Comparison of ENCODE assay signal across 10 cellular contexts in the genomic region with DNA sequence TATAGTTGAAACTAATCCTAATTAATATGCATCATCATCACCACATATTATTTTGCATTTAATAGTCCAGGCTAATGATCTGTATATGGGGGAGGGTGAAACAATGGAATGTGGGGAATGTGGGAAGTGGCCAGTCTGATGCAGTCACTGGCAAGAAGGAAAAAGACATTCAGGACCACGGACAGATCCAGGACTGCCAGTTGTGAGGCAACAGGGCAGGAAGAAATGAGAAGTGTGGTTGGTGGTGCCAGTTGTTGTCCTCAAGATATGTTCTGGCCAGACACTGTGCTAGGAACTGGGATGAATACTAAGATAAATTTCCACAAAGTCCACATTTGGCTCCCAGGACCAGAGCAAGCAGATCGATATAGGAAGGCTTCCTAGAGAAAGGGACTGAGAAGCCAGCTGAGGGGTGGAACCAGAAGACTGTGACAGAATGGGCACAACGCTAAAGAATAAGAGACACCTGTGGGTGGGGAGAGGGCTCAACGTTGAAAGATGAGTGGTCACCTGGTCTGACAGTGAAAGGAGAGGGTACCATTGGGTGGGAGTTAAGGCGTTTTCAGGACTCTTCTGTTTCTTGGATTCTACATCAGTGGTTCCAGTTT. TPM values are rescaled to one million over a fixed set of nuclear protein-coding genes. Genes with fewer than 3 reads are reported as not detected.
DNase-seq lines count a peak whose midpoint lies in the region; ATAC-seq, FAIRE-seq and TF ChIP-seq lines count a peak whose summit lies in the region.
"Had no signal": no experiment of that assay in that cellular context is flagged by ENCODE, and none has a peak within 500 bp of the region (broad histone marks: within the 10 kb centered on the region; RNA-seq: fewer than 3 reads in every experiment).

No MANE protein-coding gene starts in this region.

- FAIRE-seq in HepG2 (lab: Jason Lieb, UNC), result peak; percentile 40
- FAIRE-seq: GM18507 had no signal

- H3K4me3 ChIP-seq in DND-41 (ENCODE audit: low read depth in 1 of 2, low read length in 2 of 2) (no peak overlapping the region), HepG2 (replicated peaks in 1 of 3; ENCODE audit: insufficient read depth in 1 of 3, low read depth in 2 of 3, low read length in 3 of 3) (no peak overlapping the region)

- no peak overlapping the region for H3K4me3 Mint-ChIP-seq in activated T-helper 17 cell treated with anti-CD3 and anti-CD28 coated beads, Interleukin-2, amount 50 U/mL, for 72 hours

- TF ChIP-seq POLR2A in HepG2 (IDR thresholded peaks at IDR 0.05; ENCODE audit: insufficient read depth in 1 of 2, low read depth in 2 of 2, low read length in 2 of 2), result no peak

- peaks cover 12% of the 10 kb centered on the region; the same call in 1 of the 2 replicates for H4K20me1 ChIP-seq in DND-41 (ENCODE audit: insufficient read depth, low read length)
- H4K20me1 ChIP-seq in HepG2 (ENCODE audit: insufficient read depth, low read length), result no peaks in the 10 kb centered on the region

- H3K27ac Mint-ChIP-seq in activated T-helper 17 cell treated with anti-CD3 and anti-CD28 coated beads, Interleukin-2, amount 50 U/mL, for 72 hours, result no peak overlapping the region
- H3K27ac Mint-ChIP-seq: activated naive CD4-positive, alpha-beta T cell treated with anti-CD3 and anti-CD28 coated beads, Interleukin-2, amount 50 U/mL, for 72 hours had no signal

- ATAC-seq in DND-41 (ENCODE audit: insufficient read depth, low read depth), result peak; percentile 64; the same call in 1 of the 3 replicates
- peak; percentile 48; the same call in 2 of the 3 replicates for ATAC-seq in HepG2
- ATAC-seq in esophagus mucosa, result no peak
- no peak for ATAC-seq in HG03565 (IDR thresholded peaks at IDR 0.05; ENCODE audit: unreplicated experiment)
- no peak for ATAC-seq in activated T-helper 17 cell treated with anti-CD3 and anti-CD28 coated beads, Interleukin-2, amount 50 U/mL, for 72 hours (replicated peaks)
- ATAC-seq: activated naive CD4-positive, alpha-beta T cell treated with anti-CD3 and anti-CD28 coated beads, Interleukin-2, amount 50 U/mL, for 72 hours had no signal

- POLR2A ChIA-PET in HepG2 (lab: Yijun Ruan, JAX), result no interaction called here

- H3K9me3 Mint-ChIP-seq in activated T-helper 17 cell treated with anti-CD3 and anti-CD28 coated beads, Interleukin-2, amount 50 U/mL, for 72 hours, result peaks cover 4% of the 10 kb centered on the region

- TF ChIP-seq CTCF in DND-41 (IDR thresholded peaks at IDR 0.05; ENCODE audit: borderline replicate concordance, extremely low read depth, low read length, poor library complexity, severe bottlenecking), result no peak
- no peak for TF ChIP-seq CTCF in HepG2 (CRISPR knock-in tag; IDR thresholded peaks at IDR 0.05)

- H3K79me2 ChIP-seq in DND-41 (ENCODE audit: insufficient read depth, low read length) (no peaks in the 10 kb centered on the region), HepG2 (ENCODE audit: insufficient read depth, low read length) (no peaks in the 10 kb centered on the region)

- no peak overlapping the region for H3K27ac ChIP-seq in DND-41 (ENCODE audit: low read length)
- no peak overlapping the region for H3K27ac ChIP-seq in HepG2 (ENCODE audit: extremely low read length, insufficient read depth, low read length)

- TF ChIP-seq RAD21 in HepG2 (CRISPR knock-in tag; IDR thresholded peaks at IDR 0.05), result no peak

- peaks cover 4% of the 10 kb centered on the region for H3K4me1 Mint-ChIP-seq in activated T-helper 17 cell treated with anti-CD3 and anti-CD28 coated beads, Interleukin-2, amount 50 U/mL, for 72 hours

- H2AFZ ChIP-seq in DND-41 (ENCODE audit: low read depth, low read length) (no peak overlapping the region), HepG2 (ENCODE audit: low read length) (no peak overlapping the region)

- no peaks in the 10 kb centered on the region for H3K36me3 Mint-ChIP-seq in activated T-helper 17 cell treated with anti-CD3 and anti-CD28 coated beads, Interleukin-2, amount 50 U/mL, for 72 hours (ENCODE audit: low read depth)

- H3K27me3 ChIP-seq in DND-41 (ENCODE audit: insufficient read depth, low read length, poor library complexity) (no peaks in the 10 kb centered on the region), HepG2 (ENCODE audit: control insufficient read depth in 1 of 2, insufficient read depth in 2 of 2, low read length in 2 of 2) (peaks cover 2 to 10% of the 10 kb centered on the region in 2 experiments; a peak in 4 of 5 replicates)

- in situ Hi-C loops in HepG2 (cut with HindIII; ENCODE audit: extremely low pct_ligation_motif_present, low pct_unique_long_range_greater_than_20kb), result no loop called here

- peaks cover 10% of the 10 kb centered on the region for H3K27me3 Mint-ChIP-seq in activated T-helper 17 cell treated with anti-CD3 and anti-CD28 coated beads, Interleukin-2, amount 50 U/mL, for 72 hours

- H3K36me3 ChIP-seq in DND-41 (ENCODE audit: insufficient read depth, low read length) (no peaks in the 10 kb centered on the region), HepG2 (replicated peaks in 1 of 2; ENCODE audit: control insufficient read depth in 1 of 2, insufficient read depth in 2 of 2, low read length in 2 of 2) (no peaks in the 10 kb centered on the region)

- DNase-seq in DND-41 (peak; percentile 64), Kasumi-1 (lab: John Stamatoyannopoulos, UW) (peak; percentile 56 to 69), amniotic stem cell (lab: John Stamatoyannopoulos, UW) (peak; percentile 35), HepG2 (ENCODE audit: low spot score) (peak; percentile 55), COLO668 (lab: John Stamatoyannopoulos, UW; ENCODE audit: unreplicated experiment) (no peak)

- no TSS peak for BruUV-seq in HepG2 (replicated peaks; lab: Mats Ljungman, UMichigan)

- intact Hi-C loops in HepG2 (cut with micrococcal nuclease; ENCODE audit: unreplicated experiment), result loop anchor here (1.0 kb wide), 1 partner anchor 19 kb away; no protein-coding TSS in a partner anchor

- no peak overlapping the region for H3K4me2 ChIP-seq in DND-41 (ENCODE audit: insufficient read depth, low read length)
- no peak overlapping the region for H3K4me2 ChIP-seq in HepG2 (ENCODE audit: low read depth, low read length)

- WGBS in HepG2 (ENCODE audit: low lambda C conversion rate), result 29% methylated on average over 5 of the region's 5 CpGs

- H3K9me3 ChIP-seq in DND-41 (ENCODE audit: insufficient read depth, low read length, severe bottlenecking) (no peaks in the 10 kb centered on the region), HepG2 (ENCODE audit: low read length) (no peaks in the 10 kb centered on the region)

- CTCF ChIA-PET in HepG2 (lab: Yijun Ruan, JAX; ENCODE audit: low intra/inter-chr PET ratio, low total read pairs), result no interaction called here

- no peak for TF ChIP-seq EP300 in HepG2 (IDR thresholded peaks at IDR 0.05; ENCODE audit: low read depth in 2 of 2, low read length in 2 of 2)
- no peak for TF ChIP-seq EP300 in HepG2 (CRISPR knock-in tag; IDR thresholded peaks at IDR 0.05; ENCODE audit: borderline replicate concordance)

- no peaks in the 10 kb centered on the region for H3K4me1 ChIP-seq in DND-41 (ENCODE audit: insufficient read depth, low read length)
- no peaks in the 10 kb centered on the region for H3K4me1 ChIP-seq in HepG2 (ENCODE audit: insufficient read depth, low read length)

- H3K9ac ChIP-seq in DND-41 (ENCODE audit: low read depth, low read length) (no peak overlapping the region), HepG2 (ENCODE audit: insufficient read depth, low read depth, low read length) (no peak overlapping the region)

TF ChIP-seq in HepG2, 621 proteins besides CTCF, POLR2A, EP300 and RAD21 (continues in another document):
- TF ChIP-seq MATR3 (CRISPR knock-in tag; IDR thresholded peaks at IDR 0.05), result no peak
- peak; percentile 70; the same call in 1 of the 2 replicates for TF ChIP-seq SIX4 (CRISPR knock-in tag; IDR thresholded peaks at IDR 0.05)
- no peak for TF ChIP-seq PITX1 (CRISPR knock-in tag; IDR thresholded peaks at IDR 0.05)
- TF ChIP-seq MBNL3 (CRISPR knock-in tag; conservative IDR thresholded peaks at IDR 0.05), result no peak
- TF ChIP-seq ZNF17 (CRISPR knock-in tag; IDR thresholded peaks at IDR 0.05), result no peak
- TF ChIP-seq RFX1 (IDR thresholded peaks at IDR 0.05), result no peak
- no peak for TF ChIP-seq ARNT2 (CRISPR knock-in tag; IDR thresholded peaks at IDR 0.05; ENCODE audit: low read depth)
- no peak for TF ChIP-seq KDM3A (CRISPR knock-in tag; IDR thresholded peaks at IDR 0.05; ENCODE audit: low read depth)
- TF ChIP-seq GLI4 (CRISPR knock-in tag; IDR thresholded peaks at IDR 0.05; ENCODE audit: borderline replicate concordance), result no peak
- TF ChIP-seq KDM5A (IDR thresholded peaks at IDR 0.05; ENCODE audit: borderline replicate concordance, low read length), result no peak
- TF ChIP-seq NONO (IDR thresholded peaks at IDR 0.05), result no peak
- no peak for TF ChIP-seq NONO (CRISPR knock-in tag; conservative IDR thresholded peaks at IDR 0.05)
- TF ChIP-seq ISL2 (CRISPR knock-in tag; IDR thresholded peaks at IDR 0.05), result no peak
- no peak for TF ChIP-seq ATF1 (CRISPR knock-in tag; IDR thresholded peaks at IDR 0.05)

RNA-seq across cellular contexts. Expression of a gene that starts 6.8 kb away (rescaled TPM):
- total RNA-seq in HepG2 (2016; rRNA removed; fragmentation: Illumina TruSeq; extraction: Trizol) (not detected in 2 replicates), esophagus mucosa (not detected)
- not detected in 2 replicates for total RNA-seq in HepG2 (2016; cell fraction: cytosol; rRNA removed; fragmentation: Illumina TruSeq; extraction: Trizol; ENCODE audit: low read depth)
- total RNA-seq in HepG2 (2016; cell fraction: insoluble cytoplasmic fraction; rRNA removed; fragmentation: Illumina TruSeq; extraction: Trizol), result not detected in 2 replicates
- not detected in 2 replicates for total RNA-seq in HepG2 (2016; cell fraction: membrane; rRNA removed; fragmentation: Illumina TruSeq; extraction: Trizol)
- not detected in 2 replicates for total RNA-seq in HepG2 (2016; cell fraction: nucleus; rRNA removed; fragmentation: Illumina TruSeq; extraction: Trizol)
- polyA plus RNA-seq in HepG2 (2011; rRNA removed), result not detected in 2 replicates
- not detected in 2 replicates for polyA plus RNA-seq in HepG2 (2011; cell fraction: cytosol; rRNA removed)
- polyA plus RNA-seq in HepG2 (2011; cell fraction: nucleus; rRNA removed), result 0.05 TPM in 1 of 2 replicates, not detected in the other
- polyA plus RNA-seq in HepG2 (2012), result not detected in 2 replicates
- not detected in 2 replicates for polyA plus RNA-seq in HepG2 (2016; cell fraction: cytosol; fragmentation: Illumina TruSeq; extraction: Trizol; ENCODE audit: low read depth)
- not detected in 2 replicates for polyA plus RNA-seq in HepG2 (2016; cell fraction: insoluble cytoplasmic fraction; fragmentation: Illumina TruSeq; extraction: Trizol; ENCODE audit: low read depth)
- polyA plus RNA-seq in HepG2 (2016; cell fraction: membrane; fragmentation: Illumina TruSeq; extraction: Trizol; ENCODE audit: low read depth), result 0.07 and 0.18 TPM in 2 replicates
- polyA plus RNA-seq in HepG2 (2016; cell fraction: nucleus; fragmentation: Illumina TruSeq; extraction: Trizol; ENCODE audit: insufficient read depth, low read depth), result not detected in 2 replicates
- polyA minus RNA-seq in HepG2 (2011; rRNA and poly(A)+ RNA removed; ENCODE audit: low replicate concordance), result not detected in 2 replicates
- polyA minus RNA-seq in HepG2 (2011; cell fraction: cytosol; rRNA and poly(A)+ RNA removed), result not detected in 2 replicates
- polyA minus RNA-seq in HepG2 (2011; cell fraction: nucleus; rRNA and poly(A)+ RNA removed), result 0.12 TPM in 1 of 2 replicates, not detected in the other
- under 1 TPM; 0.26 to 0.40 TPM for total RNA-seq in activated T-helper 17 cell treated with anti-CD3 and anti-CD28 coated beads, Interleukin-2, amount 50 U/mL, for 72 hours

Comparison
In these comparisons a context has a peak if more than half of its experiments do, and no peak if none do; other contexts are left out.
1. ATAC-seq: peak in DND-41 (single experiment) and HepG2 (single experiment); none in esophagus mucosa (single experiment), HG03565 (single experiment) and activated T-helper 17 cell treated with anti-CD3 and anti-CD28 coated beads, Interleukin-2, amount 50 U/mL, for 72 hours (single experiment).